In genomic region chr15:77865701-77866100, GRCh38 we compare ENCODE assay signal across 30 cellular contexts.
"Had no signal": no experiment of that assay in that cellular context is flagged by ENCODE, and none has a peak within 500 bp of the region (broad histone marks: within the 10 kb centered on the region; RNA-seq: fewer than 3 reads in every experiment).

No MANE protein-coding gene starts in this region.

- FAIRE-seq: colon, endothelial cell of umbilical vein, small intestine, TTC549 had no signal

- H3K9me3 ChIP-seq: breast epithelium, gastroesophageal sphincter, heart left ventricle, left lung, mucosa of descending colon, right lobe of liver, SK-N-SH, tibial nerve had no signal

- H3K36me3 ChIP-seq: breast epithelium, gastroesophageal sphincter, heart left ventricle, left lung, right lobe of liver, tibial nerve had no signal

- H3K4me3 ChIP-seq: breast epithelium, gastroesophageal sphincter, heart left ventricle, left lung, lung, mucosa of descending colon, right lobe of liver, tibial nerve had no signal

- H3K9ac ChIP-seq: SK-N-SH had no signal

- H3K27ac ChIP-seq: breast epithelium, gastroesophageal sphincter, heart left ventricle, left lung, right lobe of liver, tibial nerve, VCaP had no signal

- H3K27me3 ChIP-seq: breast epithelium, heart left ventricle, right lobe of liver, tibial nerve had no signal

- DNase-seq: activated CD4-positive, alpha-beta T cell treated with anti-CD3 and anti-CD28 coated beads for 4 hours; activated CD4-positive, alpha-beta T cell treated with anti-CD3 and anti-CD28 coated beads, Interleukin-2, amount 50 U/mL, for 4 hours; activated gamma-delta T cell; activated naive CD4-positive, alpha-beta T cell treated with anti-CD3 and anti-CD28 coated beads, Interleukin-2, amount 10 ng/mL, durations not matched to agents 7 days and 5 days; amygdala; effector memory CD8-positive, alpha-beta T cell; hypothalamus; immature natural killer cell; kidney glomerular epithelial cell; mesendoderm; SK-N-SH; small intestine; stimulated activated CD4-positive, alpha-beta T cell treated with anti-CD3 and anti-CD28 coated beads, Interleukin-15, amount 100 ng/mL, for 24 hours; stimulated activated CD4-positive, alpha-beta T cell treated with anti-CD3 and anti-CD28 coated beads, Interleukin-2, amount 100 ng/mL, for 24 hours; stimulated activated naive CD4-positive, alpha-beta T cell; SW 1271; T-helper 9 cell had no signal

- H3K4me1 ChIP-seq: breast epithelium, gastroesophageal sphincter, left lung, right lobe of liver, tibial nerve had no signal

- H3K4me2 ChIP-seq: SK-N-SH had no signal

- ATAC-seq: effector memory CD8-positive, alpha-beta T cell; gastroesophageal sphincter; heart left ventricle; left lung; mucosa of descending colon; natural killer cell treated with Interleukin-12 subunit alpha and Interleukin-12 subunit beta and Interleukin-15 and Interleukin-18, amount 100 ng/mL, for 72 hours; right lobe of liver had no signal
